ENCODE assay signal across 19 cellular contexts in genomic region chr10:29761916-29762315, GRCh38.
DNase-seq lines count a peak whose midpoint lies in the region; ATAC-seq and TF ChIP-seq lines count a peak whose summit lies in the region.
"Had no signal": no experiment of that assay in that cellular context is flagged by ENCODE, and none has a peak within 500 bp of the region (broad histone marks: within the 10 kb centered on the region; RNA-seq: fewer than 3 reads in every experiment).

No MANE protein-coding gene starts in this region.

- no peak for TF ChIP-seq POLR2A in HCT116 (IDR thresholded peaks at IDR 0.05; ENCODE audit: borderline replicate concordance, extremely low read depth, insufficient read depth, insufficient read length)

- H3K14ac ChIP-seq in H9 (ENCODE audit: insufficient read depth, low read length) = no peak overlapping the region

- no peak overlapping the region for H3K27ac ChIP-seq in HCT116 (ENCODE audit: low read depth, low read length)
- no peak overlapping the region for H3K27ac ChIP-seq in H9 (ENCODE audit: insufficient read length, low read depth, low read length)
- H3K27ac ChIP-seq: PC-9, RWPE1 had no signal

- POLR2A ChIA-PET in HCT116 (lab: Charles Lee) = no interaction called here

- RAD21 ChIA-PET in HCT116 (lab: Charles Lee; ENCODE audit: low non-redundant PET in 1 of 2, low total read pairs in 2 of 2, uncharacterized antibody in 2 of 2, unreplicated experiment in 2 of 2) = no interaction called here

- no peaks in the 10 kb centered on the region for H3K27me3 ChIP-seq in HCT116 (ENCODE audit: insufficient read depth, low read length)
- no peaks in the 10 kb centered on the region for H3K27me3 ChIP-seq in H9 (ENCODE audit: insufficient read depth, low read length)
- H3K27me3 ChIP-seq: MG63 had no signal

- WGBS in H9 (ENCODE audit: extremely low coverage, insufficient read length, low lambda C conversion rate) = no CpG with 5 or more reads among the region's 5 CpGs

- TF ChIP-seq CTCF in HCT116 (IDR thresholded peaks at IDR 0.05 in 2 of 3, conservative IDR thresholded peaks at IDR 0.05 in 1 of 3; ENCODE audit: borderline replicate concordance in 1 of 3, insufficient read depth in 1 of 3, low read depth in 2 of 3, low read length in 2 of 3) (no peak), nephron progenitor cell (IDR thresholded peaks at IDR 0.05) (no peak), H9 (conservative IDR thresholded peaks at IDR 0.05) (no peak)

- peaks cover 18% of the 10 kb centered on the region in 2 experiments for H3K4me1 ChIP-seq in HCT116 (ENCODE audit: control insufficient read depth in 1 of 2, insufficient read depth in 2 of 2, low read length in 2 of 2)
- no peaks in the 10 kb centered on the region for H3K4me1 ChIP-seq in H9 (ENCODE audit: insufficient read depth, low read length)

- H3K9me3 ChIP-seq in HCT116 (ENCODE audit: control insufficient read depth in 1 of 2, insufficient read depth in 1 of 2, low read depth in 1 of 2, low read length in 2 of 2) (no peaks in the 10 kb centered on the region), H9 (ENCODE audit: control insufficient read depth, low read depth, low read length) (no peaks in the 10 kb centered on the region)
- H3K9me3 ChIP-seq: MG63 had no signal

- no peaks in the 10 kb centered on the region for H3K79me2 ChIP-seq in HCT116 (ENCODE audit: insufficient read depth, low read length)
- H3K79me2 ChIP-seq in H9 (ENCODE audit: insufficient read depth, low read length) = no peaks in the 10 kb centered on the region

- H2BK12ac ChIP-seq in H9 (ENCODE audit: insufficient read length, low read depth, low read length) = no peak overlapping the region

- H2AK5ac ChIP-seq in H9 (ENCODE audit: insufficient read length, low read length) = no peak overlapping the region

- no peak overlapping the region for H2BK20ac ChIP-seq in H9 (ENCODE audit: low read depth, low read length, poor library complexity, severe bottlenecking)

- H3K18ac ChIP-seq in H9 (ENCODE audit: insufficient read length, low read depth, low read length) = no peak overlapping the region

- H3K4me1 Mint-ChIP-seq in dendritic cell treated with granulocyte-macrophage colony-stimulating factor and Interleukin-4, amounts not matched to agents 40 ng/mL and 50 ng/mL, for 4 days (ENCODE audit: low read depth) = peaks cover 62% of the 10 kb centered on the region
- H3K4me1 Mint-ChIP-seq in nephron progenitor cell (peaks cover 9% of the 10 kb centered on the region), H9 (peaks cover 5 to 16% of the 10 kb centered on the region in 2 experiments)

- ATAC-seq in HCT116 = peak; percentile 50

- intact Hi-C loops in HCT116 (cut with micrococcal nuclease) = no loop called here
- intact Hi-C loops in dendritic cell treated with granulocyte-macrophage colony-stimulating factor and Interleukin-4, amounts not matched to agents 40 ng/mL and 50 ng/mL, for 4 days (cut with micrococcal nuclease) = loop anchor here (2.0 to 5.0 kb wide), 2 partner anchors 25 to 40 kb away; no protein-coding TSS in a partner anchor

- H3K9me3 Mint-ChIP-seq in dendritic cell treated with granulocyte-macrophage colony-stimulating factor and Interleukin-4, amounts not matched to agents 40 ng/mL and 50 ng/mL, for 4 days = no peaks in the 10 kb centered on the region
- H3K9me3 Mint-ChIP-seq in nephron progenitor cell = no peaks in the 10 kb centered on the region
- no peaks in the 10 kb centered on the region for H3K9me3 Mint-ChIP-seq in H9

- H3K36me3 Mint-ChIP-seq in dendritic cell treated with granulocyte-macrophage colony-stimulating factor and Interleukin-4, amounts not matched to agents 40 ng/mL and 50 ng/mL, for 4 days (ENCODE audit: low read depth) = no peaks in the 10 kb centered on the region
- H3K36me3 Mint-ChIP-seq in nephron progenitor cell (ENCODE audit: low read depth) (no peaks in the 10 kb centered on the region), H9 (ENCODE audit: insufficient read depth in 1 of 3, low read depth in 3 of 3) (no peaks in the 10 kb centered on the region)

- no peaks in the 10 kb centered on the region for H3K36me3 ChIP-seq in HCT116 (ENCODE audit: control insufficient read depth in 1 of 2, insufficient read depth in 2 of 2, low read length in 2 of 2)
- H3K36me3 ChIP-seq: MG63 had no signal

- H3K4me2 ChIP-seq in HCT116 (ENCODE audit: low read length) = no peak overlapping the region
- H3K4me2 ChIP-seq in H9 (ENCODE audit: insufficient read depth, insufficient read length, low read length) = no peak overlapping the region
- H3K4me2 ChIP-seq: PC-9 had no signal

- no peak overlapping the region for H3K4me3 Mint-ChIP-seq in dendritic cell treated with granulocyte-macrophage colony-stimulating factor and Interleukin-4, amounts not matched to agents 40 ng/mL and 50 ng/mL, for 4 days
- H3K4me3 Mint-ChIP-seq in nephron progenitor cell = no peak overlapping the region
- H3K4me3 Mint-ChIP-seq in H9 = no peak overlapping the region

- H2BK15ac ChIP-seq in H9 (ENCODE audit: low read depth, low read length) = no peak overlapping the region

- H3T11ph ChIP-seq in H9 (ENCODE audit: low read length) = no peak overlapping the region

- no peak overlapping the region for H4K91ac ChIP-seq in H9 (ENCODE audit: insufficient read length, low read depth, low read length)

- no peak for TF ChIP-seq RAD21 in HCT116 (IDR thresholded peaks at IDR 0.05; ENCODE audit: low read depth)

- H4K20me1 ChIP-seq in HCT116 (ENCODE audit: insufficient read depth) = no peaks in the 10 kb centered on the region
- H4K20me1 ChIP-seq in H9 (ENCODE audit: control insufficient read depth, insufficient read depth, insufficient read length) = no peaks in the 10 kb centered on the region

- H3K23ac ChIP-seq in H9 (ENCODE audit: insufficient read length, low read depth, low read length) = no peak overlapping the region

- H2BK120ac ChIP-seq in H9 (ENCODE audit: low read depth, low read length, poor library complexity, severe bottlenecking) = no peak overlapping the region

- BruUV-seq in HCT116 (replicated peaks; lab: Mats Ljungman, UMichigan) = no TSS peak

- DNase-seq in DMS 273 (lab: John Stamatoyannopoulos, UW; ENCODE audit: unreplicated experiment) (peak; percentile 76), HCT116 (ENCODE audit: low read depth, low spot score) (peak; percentile 42), nephron progenitor cell (no peak), NCI-H345 (lab: John Stamatoyannopoulos, UW) (no peak), H9 (no peak)
- DNase-seq in stimulated activated naive CD4-positive, alpha-beta T cell (lab: John Stamatoyannopoulos, UW) = no peak
- DNase-seq: DMS153, GF-D8, GOT3, Kasumi-1, MG63, NCI-H1092, NCI-H1436 treated with DMSO at 0.1 percent for 48 hours, NCI-H2029, NCI-H748 treated with DMSO at 0.1 percent for 48 hours, PC-9, T-helper 1 cell had no signal

- CTCF ChIA-PET in HCT116 (lab: Charles Lee) = no interaction called here

- H3K4me3 ChIP-seq in HCT116 (replicated peaks in 1 of 2; ENCODE audit: low read depth in 1 of 2, low read length in 2 of 2) = no peak overlapping the region
- H3K4me3 ChIP-seq: MG63, PC-9 had no signal

- no peak overlapping the region for H4K8ac ChIP-seq in H9 (replicated peaks; ENCODE audit: insufficient read length, low read depth, low read length)

- H3K27me3 Mint-ChIP-seq in dendritic cell treated with granulocyte-macrophage colony-stimulating factor and Interleukin-4, amounts not matched to agents 40 ng/mL and 50 ng/mL, for 4 days = no peaks in the 10 kb centered on the region
- peaks cover 14% of the 10 kb centered on the region for H3K27me3 Mint-ChIP-seq in nephron progenitor cell (ENCODE audit: low read depth, poor library complexity)
- H3K27me3 Mint-ChIP-seq in H9 (ENCODE audit: low read depth) = no peaks in the 10 kb centered on the region; the same call in 1 of the 2 replicates

- no peaks in the 10 kb centered on the region for H3K79me1 ChIP-seq in H9 (ENCODE audit: insufficient read depth, low read depth, low read length, poor library complexity, severe bottlenecking)

- H2AFZ ChIP-seq in HCT116 (ENCODE audit: low read depth, low read length, poor library complexity, severe bottlenecking) = no peak overlapping the region
- H2AFZ ChIP-seq in H9 (ENCODE audit: low read length) = no peak overlapping the region
- H2AFZ ChIP-seq: PC-9 had no signal

- H3K56ac ChIP-seq in H9 (ENCODE audit: insufficient read length, low read depth, low read length) = no peak overlapping the region

- H2BK5ac ChIP-seq in H9 (ENCODE audit: insufficient read length, low read length) = no peak overlapping the region

- peak overlapping the region; percentile 97 for H3K27ac Mint-ChIP-seq in dendritic cell treated with granulocyte-macrophage colony-stimulating factor and Interleukin-4, amounts not matched to agents 40 ng/mL and 50 ng/mL, for 4 days
- peak overlapping the region; percentile 94 for H3K27ac Mint-ChIP-seq in nephron progenitor cell
- H3K27ac Mint-ChIP-seq in H9 = peak overlapping the region in 1 of 3 experiments; percentile 82; a peak in 2 of 7 replicates

- H3K23me2 ChIP-seq in H9 (ENCODE audit: insufficient read length, low read depth, low read length, poor library complexity, severe bottlenecking) = no peaks in the 10 kb centered on the region

- H3K9ac ChIP-seq in HCT116 (ENCODE audit: low read length) (no peak overlapping the region), H9 (ENCODE audit: extremely low read depth, insufficient read length, low read length) (no peak overlapping the region)

- H3K4ac ChIP-seq in H9 (ENCODE audit: low read depth, low read length) = no peak overlapping the region

- H4K5ac ChIP-seq in H9 (ENCODE audit: insufficient read length, low read depth, low read length) = no peak overlapping the region

- no peaks in the 10 kb centered on the region for H3K9me2 ChIP-seq in HCT116 (ENCODE audit: insufficient read depth)

TF ChIP-seq in HCT116, 20 proteins besides CTCF, POLR2A, EP300 and RAD21 (continues in another document):
- no peak for TF ChIP-seq MAX (IDR thresholded peaks at IDR 0.05)
- TF ChIP-seq CBX3 (IDR thresholded peaks at IDR 0.05; ENCODE audit: low read depth) = no peak
- no peak for TF ChIP-seq ZBTB33 (IDR thresholded peaks at IDR 0.05; ENCODE audit: extremely low read depth, insufficient replicate concordance, low read length)

Comparison
In these comparisons a context has a peak if more than half of its experiments do, and no peak if none do; other contexts are left out.
1. DNase-seq: peak in DMS 273 (single experiment) and HCT116 (single experiment); none in nephron progenitor cell (single experiment), NCI-H345 (single experiment), H9 (single experiment) and stimulated activated naive CD4-positive, alpha-beta T cell (0 of 6).